Comparison of ENCODE assay signal across 14 cellular contexts in the genomic region with DNA sequence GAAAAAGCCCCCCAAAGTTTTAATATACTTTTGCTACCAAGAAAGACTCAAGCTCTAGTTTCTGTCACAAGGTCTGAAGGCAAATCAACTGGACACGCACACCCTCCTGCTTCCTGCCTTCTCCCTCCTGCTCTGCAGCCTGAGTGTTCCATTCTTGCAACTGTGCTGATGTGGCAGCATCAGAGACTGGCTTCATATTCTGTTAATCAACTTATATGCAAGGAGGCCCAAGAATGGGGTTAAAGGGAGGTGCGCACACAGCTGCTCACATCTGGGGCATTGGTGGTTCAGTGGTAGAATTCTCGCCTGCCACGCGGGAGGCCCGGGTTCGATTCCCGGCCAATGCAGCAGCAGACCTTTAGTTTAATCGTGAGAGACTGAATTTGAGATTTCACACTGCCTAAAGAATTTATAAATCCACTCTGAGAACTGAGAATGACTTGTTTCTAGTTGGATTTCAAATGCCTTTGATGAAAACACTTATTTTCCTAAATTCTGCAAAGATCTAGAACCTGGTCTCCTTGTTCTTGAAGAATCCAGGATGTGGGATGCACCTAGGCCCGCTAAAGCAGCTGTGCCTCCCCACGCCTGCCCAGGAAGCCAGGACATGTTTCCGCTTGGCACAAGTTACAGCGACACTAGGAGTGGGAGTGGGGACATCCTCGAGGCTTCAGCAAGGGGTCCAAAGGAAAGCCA. TPM values are rescaled to one million over a fixed set of nuclear protein-coding genes. Genes with fewer than 3 reads are reported as not detected.
DNase-seq lines count a peak whose midpoint lies in the region; ATAC-seq and TF ChIP-seq lines count a peak whose summit lies in the region.
"Had no signal": no experiment of that assay in that cellular context is flagged by ENCODE, and none has a peak within 500 bp of the region (broad histone marks: within the 10 kb centered on the region; RNA-seq: fewer than 3 reads in every experiment).

No MANE protein-coding gene starts in this region.

- intact Hi-C loops in ascending aorta (cut with DNase I) = no loop called here

- H3K27ac ChIP-seq in SK-N-MC (no peak overlapping the region), ascending aorta (no peak overlapping the region)
- H3K27ac ChIP-seq: Peyer's patch had no signal

- DNase-seq in ELF-1 (ENCODE audit: low read depth, low spot score) (peak; percentile 24), SK-N-MC (ENCODE audit: low read depth, low spot score) (peak; percentile 63), fibroblast of the conjunctiva (ENCODE audit: low read depth) (peak; percentile 80), renal cortical epithelial cell (ENCODE audit: low read depth) (peak; percentile 23), COLO829 (ENCODE audit: low spot score) (no peak), NCI-H1417 (lab: John Stamatoyannopoulos, UW) (no peak), ascending aorta (ENCODE audit: low spot score in 2 of 2) (no peak)
- DNase-seq: activated CD4-positive, alpha-beta T cell treated with anti-CD3 and anti-CD28 coated beads for 48 hours; mesendoderm; NCI-H146 had no signal

- no peaks in the 10 kb centered on the region for H3K27me3 ChIP-seq in ascending aorta
- H3K27me3 ChIP-seq: Peyer's patch had no signal

- H3K9ac ChIP-seq in SK-N-MC (ENCODE audit: insufficient read length) = no peak overlapping the region

- H3K9me3 ChIP-seq in SK-N-MC (ENCODE audit: low read depth, low read length) = no peaks in the 10 kb centered on the region
- no peaks in the 10 kb centered on the region for H3K9me3 ChIP-seq in ascending aorta
- H3K9me3 ChIP-seq: Caco-2, Peyer's patch had no signal

- TF ChIP-seq CTCF in ascending aorta (IDR thresholded peaks at IDR 0.05) = no peak

- H3K36me3 ChIP-seq in SK-N-MC (ENCODE audit: insufficient read depth, low read length) (no peaks in the 10 kb centered on the region; the same call in 1 of the 2 replicates), ascending aorta (peaks cover 19 to 23% of the 10 kb centered on the region in 2 donors)

- H3K4me1 ChIP-seq in ascending aorta = no peaks in the 10 kb centered on the region
- H3K4me1 ChIP-seq: Caco-2, Peyer's patch had no signal

- no peak overlapping the region for H3K4me3 ChIP-seq in SK-N-MC
- H3K4me3 ChIP-seq in ascending aorta = no peak overlapping the region
- H3K4me3 ChIP-seq: Peyer's patch had no signal

- ATAC-seq in GM18861 (IDR thresholded peaks at IDR 0.05; ENCODE audit: unreplicated experiment) = no peak
- ATAC-seq: esophagus mucosa had no signal

RNA-seq across cellular contexts. Expression of a gene that starts 11.6 kb away (rescaled TPM):
- total RNA-seq in renal cortical epithelial cell (11.1 and 30.3 TPM in 2 replicates), ascending aorta (75.1 TPM)

Comparison
In these comparisons a context has a peak if more than half of its experiments do, and no peak if none do; other contexts are left out.
1. DNase-seq: peak in ELF-1 (single experiment), SK-N-MC (single experiment), fibroblast of the conjunctiva (single experiment) and renal cortical epithelial cell (single experiment); none in COLO829 (single experiment), NCI-H1417 (0 of 3) and ascending aorta (0 of 2).